In the genomic region with DNA sequence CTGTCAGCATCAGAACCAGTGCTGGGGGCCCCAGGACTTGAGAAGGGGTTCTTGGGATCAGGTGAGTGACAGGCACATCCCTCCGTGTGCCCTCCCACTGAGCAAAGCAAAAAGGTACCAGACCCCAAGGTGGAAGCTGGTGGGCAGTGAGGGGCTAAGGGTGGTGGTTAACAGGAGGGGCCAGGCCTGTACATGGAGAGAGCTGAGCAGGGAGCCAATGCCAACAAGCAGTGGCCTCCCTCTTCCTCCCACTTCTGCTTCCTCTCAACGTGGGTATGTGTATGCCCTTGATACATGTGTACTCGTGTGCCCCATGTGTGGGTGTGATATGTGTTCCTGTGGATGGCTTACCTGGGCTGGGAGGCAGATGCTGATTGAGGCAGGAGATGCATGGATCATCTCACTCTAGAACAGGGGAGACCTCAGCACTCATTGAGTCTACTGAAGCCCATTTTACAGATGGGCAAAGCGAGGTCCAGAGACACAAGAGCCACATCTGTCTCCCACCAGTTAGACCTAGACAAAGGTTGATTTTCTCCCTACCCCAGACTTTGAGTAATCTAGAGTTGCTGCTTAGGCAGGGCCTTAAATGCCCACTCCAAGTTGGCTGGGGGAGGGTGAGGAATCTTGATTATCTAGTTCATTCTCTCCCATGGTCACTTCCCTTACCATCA, we compare ENCODE assay signal across 10 cellular contexts. TPM values are rescaled to one million over a fixed set of nuclear protein-coding genes. Genes with fewer than 3 reads are reported as not detected.
DNase-seq lines count a peak whose midpoint lies in the region; ATAC-seq, FAIRE-seq and TF ChIP-seq lines count a peak whose summit lies in the region.
"Had no signal": no experiment of that assay in that cellular context is flagged by ENCODE, and none has a peak within 500 bp of the region (broad histone marks: within the 10 kb centered on the region; RNA-seq: fewer than 3 reads in every experiment).

No MANE protein-coding gene starts in this region.

- peaks cover 0 to 4% of the 10 kb centered on the region in 2 experiments for H4K20me1 ChIP-seq in H1 (replicated peaks in 1 of 2; ENCODE audit: control insufficient read depth in 1 of 2, insufficient read depth in 2 of 2, low read length in 2 of 2)
- H4K20me1 ChIP-seq in smooth muscle cell (ENCODE audit: low read depth), result no peaks in the 10 kb centered on the region

- peaks cover 19% of the 10 kb centered on the region for H3K23me2 ChIP-seq in H1 (ENCODE audit: low read depth, low read length)

- H3K27me3 ChIP-seq in H1 (replicated peaks in 1 of 4; ENCODE audit: control insufficient read depth in 3 of 4, extremely low read depth in 1 of 4, insufficient read depth in 3 of 4, low read length in 3 of 4) (peaks cover 0 to 46% (median 35%) of the 10 kb centered on the region in 4 experiments; a peak in 6 of 7 replicates), smooth muscle cell (ENCODE audit: low read depth) (peaks cover 48% of the 10 kb centered on the region)

- H3K4me3 ChIP-seq in LNCaP clone FGC (ENCODE audit: low read depth, low read length) (peak overlapping the region; percentile 62), H1 (ENCODE audit: extremely low read depth in 1 of 4, insufficient read depth in 2 of 4, low read depth in 3 of 4, low read length in 4 of 4) (peak overlapping the region; percentile 50 to 77 (median 68)), smooth muscle cell (no peak overlapping the region)

- H3K23ac ChIP-seq in H1 (ENCODE audit: insufficient read length), result no peak overlapping the region

- H3K9me3 ChIP-seq in H1 (ENCODE audit: insufficient read depth in 2 of 2, low read depth in 1 of 2, low read length in 1 of 2) (no peaks in the 10 kb centered on the region), smooth muscle cell (replicated peaks; ENCODE audit: low read depth) (no peaks in the 10 kb centered on the region)

- 72% methylated on average over 4 of the region's 4 CpGs; no CpG with 5 or more reads in 1 of the 2 experiments for WGBS in H1 (ENCODE audit: extremely low coverage in 1 of 2, insufficient coverage in 1 of 2, insufficient read length in 1 of 2, insufficient replicate concordance in 2 of 2, low coverage in 1 of 2, low lambda C conversion rate in 2 of 2, missing lambda C conversion rate in 1 of 2), 2 experiments
- WGBS in smooth muscle cell (ENCODE audit: low lambda C conversion rate), result 76% methylated on average over 4 of the region's 4 CpGs

- H3K4me3 Mint-ChIP-seq in CD14-positive monocyte, result peak overlapping the region; percentile 86 to 93
- peak overlapping the region; percentile 54 for H3K4me3 Mint-ChIP-seq in neural crest cell

- no peak overlapping the region for H2BK5ac ChIP-seq in H1 (ENCODE audit: low read depth, low read length)

- TF ChIP-seq CTCF in CD14-positive monocyte (IDR thresholded peaks at IDR 0.05) (no peak), LNCaP clone FGC (IDR thresholded peaks at IDR 0.05; ENCODE audit: control insufficient read depth, extremely low read depth, insufficient read depth) (no peak), H1 (IDR thresholded peaks at IDR 0.05; ENCODE audit: control extremely low read depth in 1 of 3, insufficient read depth in 1 of 3, low read depth in 1 of 3, low read length in 3 of 3) (no peak), neural crest cell (conservative IDR thresholded peaks at IDR 0.05) (no peak), smooth muscle cell (IDR thresholded peaks at IDR 0.05; ENCODE audit: borderline replicate concordance, insufficient read depth, poor library complexity, severe bottlenecking) (no peak)

- H3K4me1 Mint-ChIP-seq in CD14-positive monocyte (peaks cover 62% of the 10 kb centered on the region), neural crest cell (peaks cover 17% of the 10 kb centered on the region)

- H2BK120ac ChIP-seq in H1 (replicated peaks; ENCODE audit: low read depth, low read length), result no peak overlapping the region

- peak overlapping the region; percentile 67 to 98 for H3K4me2 ChIP-seq in H1 (ENCODE audit: insufficient read depth in 1 of 2, low read depth in 2 of 2, low read length in 2 of 2)
- H3K4me2 ChIP-seq in smooth muscle cell, result no peak overlapping the region

- H3K56ac ChIP-seq in H1 (replicated peaks; ENCODE audit: insufficient read length, low read depth, low read length), result no peak overlapping the region

- H3K27me3 Mint-ChIP-seq in CD14-positive monocyte (ENCODE audit: low read depth in 3 of 3), result peaks cover 27 to 41% (median 32%) of the 10 kb centered on the region in 3 donors
- peaks cover 77% of the 10 kb centered on the region for H3K27me3 Mint-ChIP-seq in neural crest cell (ENCODE audit: low read depth)

- H3K36me3 ChIP-seq in H1 (ENCODE audit: control insufficient read depth in 2 of 4, insufficient read depth in 4 of 4, low read length in 3 of 4) (no peaks in the 10 kb centered on the region), smooth muscle cell (ENCODE audit: low read depth) (no peaks in the 10 kb centered on the region)

- H3K14ac ChIP-seq in H1 (ENCODE audit: insufficient read length), result no peak overlapping the region

- H2BK15ac ChIP-seq in H1 (ENCODE audit: low read length), result peak overlapping the region; percentile 92

- no peak overlapping the region for H3K4ac ChIP-seq in H1 (replicated peaks; ENCODE audit: insufficient read length, low read depth, low read length)

- TF ChIP-seq RAD21 in H1 (IDR thresholded peaks at IDR 0.05 in 1 of 2, conservative IDR thresholded peaks at IDR 0.05 in 1 of 2; ENCODE audit: low read depth in 2 of 2, low read length in 2 of 2), result no peak

- no peak overlapping the region for H2BK20ac ChIP-seq in H1 (ENCODE audit: low read length)

- H4K8ac ChIP-seq in H1 (ENCODE audit: extremely low read depth, insufficient read depth, low read length), result no peak overlapping the region

- H3F3A ChIP-seq in smooth muscle cell (ENCODE audit: low read depth), result no peaks in the 10 kb centered on the region

- no peak for FAIRE-seq in H1 (lab: Jason Lieb, UNC)
- FAIRE-seq: frontal cortex had no signal

- CTCF ChIA-PET in H1 (lab: Charles Lee; ENCODE audit: partially characterized antibody), result interaction anchor here (0.6 to 4.5 kb wide), 7 partner anchors 10 to 403 kb away, joined by 3 to 52 read pairs (median 5); no protein-coding TSS in a partner anchor

- DNase-seq in CD14-positive monocyte (ENCODE audit: low spot score), result no peak
- DNase-seq in LNCaP clone FGC (ENCODE audit: low read depth), result no peak
- DNase-seq in H1 (ENCODE audit: low read depth in 1 of 2, low spot score in 2 of 2), result no peak
- DNase-seq in neural crest cell (ENCODE audit: low read depth, low spot score), result no peak
- no peak for DNase-seq in SHP77 (lab: John Stamatoyannopoulos, UW)
- DNase-seq in smooth muscle cell (lab: John Stamatoyannopoulos, UW; ENCODE audit: unreplicated experiment), result no peak
- DNase-seq: DMS79 had no signal

- TF ChIP-seq POLR2A in H1 (IDR thresholded peaks at IDR 0.05; ENCODE audit: control extremely low read depth in 1 of 2, low read depth in 2 of 2, low read length in 2 of 2), result no peak

- peak overlapping the region; percentile 45 for H4K91ac ChIP-seq in H1 (replicated peaks; ENCODE audit: insufficient read length, low read length)

- H3K9ac ChIP-seq in H1 (replicated peaks in 1 of 4; ENCODE audit: extremely low read depth in 1 of 4, low read depth in 3 of 4, low read length in 3 of 4), result no peak overlapping the region
- H3K9ac ChIP-seq in smooth muscle cell (ENCODE audit: low read depth), result no peak overlapping the region

- ATAC-seq in GM21360 (IDR thresholded peaks at IDR 0.05; ENCODE audit: unreplicated experiment) (no peak), GM18870 (IDR thresholded peaks at IDR 0.05; ENCODE audit: unreplicated experiment) (no peak)

- H3K27ac Mint-ChIP-seq in CD14-positive monocyte (peak overlapping the region in 5 of 7 donors; percentile 11 to 88 (median 64)), neural crest cell (ENCODE audit: unreplicated experiment) (no peak overlapping the region)

- peaks cover 14 to 20% of the 10 kb centered on the region in 2 donors for H3K36me3 Mint-ChIP-seq in CD14-positive monocyte
- H3K36me3 Mint-ChIP-seq in neural crest cell (ENCODE audit: low read depth), result no peaks in the 10 kb centered on the region

- no peak overlapping the region for H3K18ac ChIP-seq in H1 (ENCODE audit: extremely low read depth, low read length)

- H3K27ac ChIP-seq in H1 (ENCODE audit: low read depth, low read length) (no peak overlapping the region), smooth muscle cell (ENCODE audit: low read depth) (no peak overlapping the region)

- H3K4me1 ChIP-seq in H1 (replicated peaks in 1 of 4; ENCODE audit: control insufficient read depth in 3 of 4, insufficient read depth in 4 of 4, low read length in 3 of 4) (peaks cover 0 to 12% (median 2%) of the 10 kb centered on the region in 4 experiments; a peak in 3 of 7 replicates), smooth muscle cell (ENCODE audit: low read depth) (peaks cover 6% of the 10 kb centered on the region)

- peak overlapping the region; percentile 68; the same call in 1 of the 2 replicates for H2BK12ac ChIP-seq in H1 (ENCODE audit: low read depth, low read length)

- H3K9me3 Mint-ChIP-seq in CD14-positive monocyte (peaks cover 0 to 4% (median 3%) of the 10 kb centered on the region in 7 donors), neural crest cell (no peaks in the 10 kb centered on the region)

- no peak overlapping the region for H4K5ac ChIP-seq in H1 (ENCODE audit: insufficient read length, low read depth, low read length)

- H2AK5ac ChIP-seq in H1 (ENCODE audit: low read depth, low read length), result peak overlapping the region; percentile 98

- POLR2A ChIA-PET in H1 (lab: Charles Lee; ENCODE audit: partially characterized antibody), result interaction anchor here (1.2 kb wide), 1 partner anchor 45 kb away, joined by 5 read pairs; no protein-coding TSS in a partner anchor

- H2AFZ ChIP-seq in H1 (ENCODE audit: low read length), result no peak overlapping the region
- no peak overlapping the region for H2AFZ ChIP-seq in smooth muscle cell (ENCODE audit: low read depth)

- H3K79me1 ChIP-seq in H1 (ENCODE audit: low read depth, low read length), result no peaks in the 10 kb centered on the region

- H3K79me2 ChIP-seq in H1 (ENCODE audit: control insufficient read depth in 1 of 2, insufficient read depth in 2 of 2, low read length in 2 of 2) (no peaks in the 10 kb centered on the region), smooth muscle cell (ENCODE audit: low read depth) (no peaks in the 10 kb centered on the region)

- no peak for TF ChIP-seq EP300 in H1 (IDR thresholded peaks at IDR 0.05; ENCODE audit: borderline replicate concordance in 1 of 2, low read depth in 2 of 2, low read length in 2 of 2)

- intact Hi-C loops in CD14-positive monocyte (cut with micrococcal nuclease), result loop anchor here (5.0 kb wide), 2 partner anchors 34 to 44 kb away; no protein-coding TSS in a partner anchor

RNA-seq across cellular contexts. Expression of a gene that starts 0.9 kb away (rescaled TPM):
- polyA plus RNA-seq in CD14-positive monocyte (10 to 100 TPM; 15.5 to 16.0 TPM), H1 (2011; rRNA removed) (7.8 and 11.1 TPM in 2 replicates), smooth muscle cell (0.86 and 3.9 TPM in 2 replicates)
- total RNA-seq in H1 (2021; fragmentation: NEBNext Ultra II Directional; extraction: Animal tissue kit (Norgen Biotek cat#: 25700)), result 10.1 and 11.3 TPM in 2 replicates
- polyA plus RNA-seq in H1 (2011; cell fraction: cytosol; rRNA removed), result 8.5 TPM
- 44.7 TPM for polyA plus RNA-seq in H1 (2011; cell fraction: nucleus; rRNA removed)
- polyA plus RNA-seq in H1 (2012, experiment 1 of 2), result 8.8 to 11.3 TPM (median 9.7 TPM) in 4 replicates
- 7.9 TPM for polyA plus RNA-seq in H1 (2012, experiment 2 of 2)
- polyA plus RNA-seq in H1 (2013, experiment 1 of 2), result 6.8 TPM
- 6.5 TPM for polyA plus RNA-seq in H1 (2013, experiment 2 of 2)
- 9.8 and 15.7 TPM in 2 replicates for polyA minus RNA-seq in H1 (2011; rRNA and poly(A)+ RNA removed)
- 21.9 TPM for polyA minus RNA-seq in H1 (2011; cell fraction: cytosol; rRNA and poly(A)+ RNA removed)
- polyA minus RNA-seq in H1 (2011; cell fraction: nucleus; rRNA and poly(A)+ RNA removed), result 21.9 TPM
- total RNA-seq in neural crest cell (0.63 TPM in 1 of 2 replicates, not detected in the other), smooth muscle cell (0.22 and 1.3 TPM in 2 replicates)
